In the genomic region with DNA sequence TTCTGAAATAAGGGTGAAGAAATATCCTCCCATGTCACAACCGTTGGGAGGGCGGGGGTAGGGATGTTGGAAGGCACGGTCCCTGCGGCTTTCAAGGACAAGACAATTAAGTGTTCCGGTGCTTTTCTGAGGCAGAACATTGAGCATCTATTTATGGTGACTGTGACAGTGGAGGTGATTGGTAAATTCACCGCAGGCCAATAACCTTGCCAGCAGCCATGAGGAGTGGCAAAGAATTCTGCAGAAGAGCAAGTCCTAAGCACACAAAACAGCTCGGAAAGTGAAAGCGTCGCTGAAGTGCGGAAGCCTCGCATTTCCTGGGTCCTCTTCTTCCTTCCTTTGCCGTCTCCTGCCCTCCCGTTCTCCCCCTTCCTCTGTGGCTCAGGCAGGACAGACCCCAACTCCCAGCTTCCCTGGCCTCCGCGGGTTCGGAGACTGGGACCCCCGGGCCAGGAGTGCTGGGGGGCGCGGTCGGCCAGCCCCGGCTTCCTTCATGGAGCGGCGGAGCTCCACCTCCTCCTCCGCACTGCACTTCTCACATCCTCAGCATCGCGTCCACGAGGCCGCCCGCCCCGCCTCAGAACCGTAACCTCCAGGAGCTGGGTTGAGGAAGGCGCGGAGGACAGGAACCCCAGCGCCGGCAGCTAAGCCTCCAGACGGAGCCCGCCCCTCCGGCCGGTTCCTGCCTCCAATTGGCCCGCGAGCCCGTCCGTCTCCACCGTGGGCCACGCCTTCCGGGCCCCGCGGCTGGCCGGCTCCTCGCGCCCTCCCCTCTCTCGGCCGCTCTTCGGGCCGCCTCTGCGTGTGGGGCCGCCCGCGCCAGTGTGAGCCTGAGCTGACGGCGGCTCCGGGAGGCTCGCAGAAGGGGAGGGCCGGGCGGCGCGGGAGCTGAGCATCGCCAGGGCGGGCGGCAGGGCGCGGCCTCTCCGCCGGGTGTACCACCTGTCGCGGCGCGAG, we compare ENCODE assay signal across 1 cellular context.
TF ChIP-seq lines count a peak whose summit lies in the region.

A gene (plus strand): TSS at position 774 of the 957 bp plus-strand sequence. CDS start 16,703 bp downstream, outside the sequence.

TF ChIP-seq in K562, 482 proteins besides CTCF, POLR2A, EP300 and RAD21 (continued from another document and continues in another):
- TF ChIP-seq, protein P1, sequence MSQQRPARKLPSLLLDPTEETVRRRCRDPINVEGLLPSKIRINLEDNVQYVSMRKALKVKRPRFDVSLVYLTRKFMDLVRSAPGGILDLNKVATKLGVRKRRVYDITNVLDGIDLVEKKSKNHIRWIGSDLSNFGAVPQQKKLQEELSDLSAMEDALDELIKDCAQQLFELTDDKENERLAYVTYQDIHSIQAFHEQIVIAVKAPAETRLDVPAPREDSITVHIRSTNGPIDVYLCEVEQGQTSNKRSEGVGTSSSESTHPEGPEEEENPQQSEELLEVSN (IDR thresholded peaks at IDR 0.05; ENCODE audit: borderline replicate concordance in 1 of 2, extremely low read depth in 1 of 2, insufficient read depth in 1 of 2, insufficient read length in 1 of 2, low read depth in 1 of 2, low read length in 1 of 2, poor library complexity in 1 of 2, severe bottlenecking in 1 of 2), result peak in 1 of 2 experiments; percentile 61
- TF ChIP-seq MCM5 (IDR thresholded peaks at IDR 0.05; ENCODE audit: low read depth) (no peak), CCNT2 (IDR thresholded peaks at IDR 0.05; ENCODE audit: borderline replicate concordance, extremely low read depth, insufficient read length, low read depth, low read length) (peak; percentile 26), TRIM24 (IDR thresholded peaks at IDR 0.05) (no peak), GABPB1 (CRISPR knock-in tag; IDR thresholded peaks at IDR 0.05) (peak; percentile 70; the same call in 1 of the 2 replicates), TAF1 (IDR thresholded peaks at IDR 0.05; ENCODE audit: control insufficient read depth, extremely low read depth, insufficient read depth, low read length, severe bottlenecking) (peak; percentile 71), YY1 (IDR thresholded peaks at IDR 0.05; ENCODE audit: borderline replicate concordance in 1 of 3, control insufficient read depth in 1 of 3, extremely low read depth in 1 of 3, insufficient read depth in 3 of 3, insufficient read length in 1 of 3, insufficient replicate concordance in 2 of 3, low read depth in 1 of 3, low read length in 2 of 3) (peak in 1 of 3 experiments; percentile 10), SMAD3 (CRISPR knock-in tag; conservative IDR thresholded peaks at IDR 0.05) (no peak), RBM25 (IDR thresholded peaks at IDR 0.05; ENCODE audit: low read depth, low read length, severe bottlenecking) (peak; percentile 98), ZNF239 (CRISPR knock-in tag; IDR thresholded peaks at IDR 0.05) (no peak), SIN3A (IDR thresholded peaks at IDR 0.05; ENCODE audit: borderline replicate concordance in 2 of 2, control insufficient read depth in 1 of 2, low read depth in 2 of 2, low read length in 2 of 2) (peak in 1 of 2 experiments; percentile 31; a peak in 1 of 4 replicates), SMAD4 (CRISPR knock-in tag; conservative IDR thresholded peaks at IDR 0.05) (peak; percentile 64; the same call in 1 of the 2 replicates), L3MBTL2 (IDR thresholded peaks at IDR 0.05) (peak; percentile 81), ZNF584 (CRISPR knock-in tag; IDR thresholded peaks at IDR 0.05; ENCODE audit: low read depth) (no peak), ATF1 (CRISPR knock-in tag; IDR thresholded peaks at IDR 0.05) (no peak), ATF1 (tag; IDR thresholded peaks at IDR 0.05) (peak; percentile 38; the same call in 1 of the 2 replicates), RBFOX2 (IDR thresholded peaks at IDR 0.05; ENCODE audit: low read depth, low read length) (peak; percentile 91), POLR2H (tag; IDR thresholded peaks at IDR 0.05; ENCODE audit: low read depth) (peak; percentile 50), MTA3 (IDR thresholded peaks at IDR 0.05; ENCODE audit: borderline replicate concordance) (peak; percentile 62; the same call in 1 of the 2 replicates), CHD2 (IDR thresholded peaks at IDR 0.05; ENCODE audit: low read depth, low read length) (peak; percentile 20; the same call in 1 of the 2 replicates), GABPA (tag; conservative IDR thresholded peaks at IDR 0.05; ENCODE audit: low read depth) (peak; percentile 76), NCOR1 (IDR thresholded peaks at IDR 0.05) (no peak), MYC (IDR thresholded peaks at IDR 0.05; ENCODE audit: low read depth, low read length) (peak; percentile 74), MYC (CRISPR knock-in tag; IDR thresholded peaks at IDR 0.05; ENCODE audit: borderline replicate concordance, low read depth) (no peak), PHF8 (IDR thresholded peaks at IDR 0.05; ENCODE audit: borderline replicate concordance, low read length) (peak; percentile 74; the same call in 1 of the 2 replicates), HDAC1 (IDR thresholded peaks at IDR 0.05) (peak in 1 of 2 experiments; percentile 62; a peak in 2 of 4 replicates), GATAD2B (IDR thresholded peaks at IDR 0.05; ENCODE audit: borderline replicate concordance) (no peak), POLR2B (IDR thresholded peaks at IDR 0.05; ENCODE audit: low read depth, partially characterized antibody) (peak; percentile 54), ZNF764 (CRISPR knock-in tag; IDR thresholded peaks at IDR 0.05; ENCODE audit: low read depth) (no peak), FOXA3 (CRISPR knock-in tag; conservative IDR thresholded peaks at IDR 0.05 in 1 of 2, IDR thresholded peaks at IDR 0.05 in 1 of 2) (no peak), POLR2G (IDR thresholded peaks at IDR 0.05; ENCODE audit: low read depth, low read length) (peak; percentile 96), NFYB (IDR thresholded peaks at IDR 0.05; ENCODE audit: extremely low read depth, insufficient read length) (peak; percentile 43), E2F3 (CRISPR knock-in tag; IDR thresholded peaks at IDR 0.05) (no peak), ZC3H8 (IDR thresholded peaks at IDR 0.05) (no peak), FOS (IDR thresholded peaks at IDR 0.05; ENCODE audit: extremely low read depth, insufficient read length) (peak; percentile 47), TBP (optimal IDR thresholded peaks at IDR 0.05; ENCODE audit: low read depth, low read length) (peak; percentile 73), ERF (CRISPR knock-in tag; IDR thresholded peaks at IDR 0.05) (no peak), TAF9B (IDR thresholded peaks at IDR 0.05; ENCODE audit: partially characterized antibody) (no peak)
- TF ChIP-seq, protein P2, sequence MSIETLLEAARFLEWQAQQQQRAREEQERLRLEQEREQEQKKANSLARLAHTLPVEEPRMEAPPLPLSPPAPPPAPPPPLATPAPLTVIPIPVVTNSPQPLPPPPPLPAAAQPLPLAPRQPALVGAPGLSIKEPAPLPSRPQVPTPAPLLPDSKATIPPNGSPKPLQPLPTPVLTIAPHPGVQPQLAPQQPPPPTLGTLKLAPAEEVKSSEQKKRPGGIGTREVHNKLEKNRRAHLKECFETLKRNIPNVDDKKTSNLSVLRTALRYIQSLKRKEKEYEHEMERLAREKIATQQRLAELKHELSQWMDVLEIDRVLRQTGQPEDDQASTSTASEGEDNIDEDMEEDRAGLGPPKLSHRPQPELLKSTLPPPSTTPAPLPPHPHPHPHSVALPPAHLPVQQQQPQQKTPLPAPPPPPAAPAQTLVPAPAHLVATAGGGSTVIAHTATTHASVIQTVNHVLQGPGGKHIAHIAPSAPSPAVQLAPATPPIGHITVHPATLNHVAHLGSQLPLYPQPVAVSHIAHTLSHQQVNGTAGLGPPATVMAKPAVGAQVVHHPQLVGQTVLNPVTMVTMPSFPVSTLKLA (conservative IDR thresholded peaks at IDR 0.05), result peak in 1 of 2 experiments; percentile 52; a peak in 2 of 4 replicates
- TF ChIP-seq, protein P3, sequence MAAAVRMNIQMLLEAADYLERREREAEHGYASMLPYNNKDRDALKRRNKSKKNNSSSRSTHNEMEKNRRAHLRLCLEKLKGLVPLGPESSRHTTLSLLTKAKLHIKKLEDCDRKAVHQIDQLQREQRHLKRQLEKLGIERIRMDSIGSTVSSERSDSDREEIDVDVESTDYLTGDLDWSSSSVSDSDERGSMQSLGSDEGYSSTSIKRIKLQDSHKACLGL (CRISPR knock-in tag; IDR thresholded peaks at IDR 0.05; ENCODE audit: borderline replicate concordance, poor library complexity, severe bottlenecking), result no peak
- TF ChIP-seq, protein P4, sequence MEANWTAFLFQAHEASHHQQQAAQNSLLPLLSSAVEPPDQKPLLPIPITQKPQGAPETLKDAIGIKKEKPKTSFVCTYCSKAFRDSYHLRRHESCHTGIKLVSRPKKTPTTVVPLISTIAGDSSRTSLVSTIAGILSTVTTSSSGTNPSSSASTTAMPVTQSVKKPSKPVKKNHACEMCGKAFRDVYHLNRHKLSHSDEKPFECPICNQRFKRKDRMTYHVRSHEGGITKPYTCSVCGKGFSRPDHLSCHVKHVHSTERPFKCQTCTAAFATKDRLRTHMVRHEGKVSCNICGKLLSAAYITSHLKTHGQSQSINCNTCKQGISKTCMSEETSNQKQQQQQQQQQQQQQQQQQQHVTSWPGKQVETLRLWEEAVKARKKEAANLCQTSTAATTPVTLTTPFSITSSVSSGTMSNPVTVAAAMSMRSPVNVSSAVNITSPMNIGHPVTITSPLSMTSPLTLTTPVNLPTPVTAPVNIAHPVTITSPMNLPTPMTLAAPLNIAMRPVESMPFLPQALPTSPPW (CRISPR knock-in tag; IDR thresholded peaks at IDR 0.05), result peak; percentile 84
- TF ChIP-seq, protein P5, sequence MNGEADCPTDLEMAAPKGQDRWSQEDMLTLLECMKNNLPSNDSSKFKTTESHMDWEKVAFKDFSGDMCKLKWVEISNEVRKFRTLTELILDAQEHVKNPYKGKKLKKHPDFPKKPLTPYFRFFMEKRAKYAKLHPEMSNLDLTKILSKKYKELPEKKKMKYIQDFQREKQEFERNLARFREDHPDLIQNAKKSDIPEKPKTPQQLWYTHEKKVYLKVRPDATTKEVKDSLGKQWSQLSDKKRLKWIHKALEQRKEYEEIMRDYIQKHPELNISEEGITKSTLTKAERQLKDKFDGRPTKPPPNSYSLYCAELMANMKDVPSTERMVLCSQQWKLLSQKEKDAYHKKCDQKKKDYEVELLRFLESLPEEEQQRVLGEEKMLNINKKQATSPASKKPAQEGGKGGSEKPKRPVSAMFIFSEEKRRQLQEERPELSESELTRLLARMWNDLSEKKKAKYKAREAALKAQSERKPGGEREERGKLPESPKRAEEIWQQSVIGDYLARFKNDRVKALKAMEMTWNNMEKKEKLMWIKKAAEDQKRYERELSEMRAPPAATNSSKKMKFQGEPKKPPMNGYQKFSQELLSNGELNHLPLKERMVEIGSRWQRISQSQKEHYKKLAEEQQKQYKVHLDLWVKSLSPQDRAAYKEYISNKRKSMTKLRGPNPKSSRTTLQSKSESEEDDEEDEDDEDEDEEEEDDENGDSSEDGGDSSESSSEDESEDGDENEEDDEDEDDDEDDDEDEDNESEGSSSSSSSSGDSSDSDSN (IDR thresholded peaks at IDR 0.05; ENCODE audit: borderline replicate concordance in 1 of 2, low read depth in 2 of 2, low read length in 2 of 2), result peak in 1 of 2 experiments; percentile 62; a peak in 2 of 4 replicates
- TF ChIP-seq, protein P6, sequence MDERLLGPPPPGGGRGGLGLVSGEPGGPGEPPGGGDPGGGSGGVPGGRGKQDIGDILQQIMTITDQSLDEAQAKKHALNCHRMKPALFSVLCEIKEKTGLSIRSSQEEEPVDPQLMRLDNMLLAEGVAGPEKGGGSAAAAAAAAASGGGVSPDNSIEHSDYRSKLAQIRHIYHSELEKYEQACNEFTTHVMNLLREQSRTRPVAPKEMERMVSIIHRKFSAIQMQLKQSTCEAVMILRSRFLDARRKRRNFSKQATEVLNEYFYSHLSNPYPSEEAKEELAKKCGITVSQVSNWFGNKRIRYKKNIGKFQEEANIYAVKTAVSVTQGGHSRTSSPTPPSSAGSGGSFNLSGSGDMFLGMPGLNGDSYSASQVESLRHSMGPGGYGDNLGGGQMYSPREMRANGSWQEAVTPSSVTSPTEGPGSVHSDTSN (CRISPR knock-in tag; IDR thresholded peaks at IDR 0.05; ENCODE audit: low read depth), result peak; percentile 77
- TF ChIP-seq, protein P6 (tag; conservative IDR thresholded peaks at IDR 0.05; ENCODE audit: low read depth), result peak; percentile 80
- TF ChIP-seq, protein P7, sequence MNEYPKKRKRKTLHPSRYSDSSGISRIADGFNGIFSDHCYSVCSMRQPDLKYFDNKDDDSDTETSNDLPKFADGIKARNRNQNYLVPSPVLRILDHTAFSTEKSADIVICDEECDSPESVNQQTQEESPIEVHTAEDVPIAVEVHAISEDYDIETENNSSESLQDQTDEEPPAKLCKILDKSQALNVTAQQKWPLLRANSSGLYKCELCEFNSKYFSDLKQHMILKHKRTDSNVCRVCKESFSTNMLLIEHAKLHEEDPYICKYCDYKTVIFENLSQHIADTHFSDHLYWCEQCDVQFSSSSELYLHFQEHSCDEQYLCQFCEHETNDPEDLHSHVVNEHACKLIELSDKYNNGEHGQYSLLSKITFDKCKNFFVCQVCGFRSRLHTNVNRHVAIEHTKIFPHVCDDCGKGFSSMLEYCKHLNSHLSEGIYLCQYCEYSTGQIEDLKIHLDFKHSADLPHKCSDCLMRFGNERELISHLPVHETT (CRISPR knock-in tag; conservative IDR thresholded peaks at IDR 0.05 in 1 of 2, IDR thresholded peaks at IDR 0.05 in 1 of 2), result peak in 1 of 2 experiments; percentile 37; a peak in 1 of 4 replicates
- TF ChIP-seq, protein P8, sequence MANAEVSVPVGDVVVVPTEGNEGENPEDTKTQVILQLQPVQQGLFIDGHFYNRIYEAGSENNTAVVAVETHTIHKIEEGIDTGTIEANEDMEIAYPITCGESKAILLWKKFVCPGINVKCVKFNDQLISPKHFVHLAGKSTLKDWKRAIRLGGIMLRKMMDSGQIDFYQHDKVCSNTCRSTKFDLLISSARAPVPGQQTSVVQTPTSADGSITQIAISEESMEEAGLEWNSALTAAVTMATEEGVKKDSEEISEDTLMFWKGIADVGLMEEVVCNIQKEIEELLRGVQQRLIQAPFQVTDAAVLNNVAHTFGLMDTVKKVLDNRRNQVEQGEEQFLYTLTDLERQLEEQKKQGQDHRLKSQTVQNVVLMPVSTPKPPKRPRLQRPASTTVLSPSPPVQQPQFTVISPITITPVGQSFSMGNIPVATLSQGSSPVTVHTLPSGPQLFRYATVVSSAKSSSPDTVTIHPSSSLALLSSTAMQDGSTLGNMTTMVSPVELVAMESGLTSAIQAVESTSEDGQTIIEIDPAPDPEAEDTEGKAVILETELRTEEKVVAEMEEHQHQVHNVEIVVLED (CRISPR knock-in tag; IDR thresholded peaks at IDR 0.05), result 0 out of 2 replicates have a peak, but pooled peaks have one; percentile 12
